Comparison of ENCODE assay signal across 9 cellular contexts in the genomic region with DNA sequence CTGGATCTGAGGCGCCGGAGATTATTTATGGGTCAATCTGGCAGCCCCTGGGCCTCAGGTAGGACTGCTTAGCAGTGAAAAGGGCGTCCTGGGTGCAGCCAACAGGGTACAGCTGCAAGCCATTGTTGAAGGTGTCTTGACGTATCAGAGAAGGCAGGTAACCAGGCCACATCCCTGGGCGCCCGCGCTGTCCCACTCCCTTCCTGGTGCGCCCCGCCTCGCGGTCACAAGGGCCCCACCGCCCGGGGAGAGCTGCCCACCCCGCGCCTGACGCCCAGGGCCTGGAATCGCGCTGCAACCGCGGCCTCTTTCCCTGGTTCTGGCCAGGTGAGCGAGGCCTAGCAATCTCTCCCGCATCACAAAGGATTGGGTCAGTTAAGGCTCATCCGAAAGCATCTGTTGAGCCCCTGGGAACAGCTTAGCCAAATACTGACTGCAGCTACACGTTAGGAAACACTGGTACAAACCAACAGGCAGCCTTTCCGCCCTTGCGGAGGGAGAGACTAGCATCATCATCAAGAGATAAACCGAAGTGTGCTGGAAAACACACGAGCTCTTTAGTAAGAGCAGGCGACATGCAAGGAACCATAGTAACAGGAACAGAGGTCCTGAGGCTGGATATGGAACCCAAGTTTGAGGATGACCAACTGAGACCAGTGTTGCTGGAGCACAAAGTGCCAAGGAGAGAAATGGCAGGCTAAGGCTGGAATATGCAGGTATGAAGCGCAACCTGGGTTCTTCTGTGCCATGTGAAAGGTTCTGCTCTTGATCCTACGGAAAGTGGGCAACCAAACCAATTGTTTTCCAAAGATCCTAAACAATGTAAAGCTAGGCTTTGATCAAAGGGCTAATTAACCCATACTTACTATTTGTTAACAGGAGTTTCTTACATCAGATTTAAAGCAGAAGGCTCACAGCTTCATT. TPM values are rescaled to one million over a fixed set of nuclear protein-coding genes. Genes with fewer than 3 reads are reported as not detected.
DNase-seq lines count a peak whose midpoint lies in the region; ATAC-seq and TF ChIP-seq lines count a peak whose summit lies in the region.
"Had no signal": no experiment of that assay in that cellular context is flagged by ENCODE, and none has a peak within 500 bp of the region (broad histone marks: within the 10 kb centered on the region; RNA-seq: fewer than 3 reads in every experiment).

No MANE protein-coding gene starts in this region.

- H3K36me3 Mint-ChIP-seq in activated CD8-positive, alpha-beta T cell treated with anti-CD3 and anti-CD28 coated beads for 36 hours (ENCODE audit: low read depth), result peaks cover 79% of the 10 kb centered on the region
- peaks cover 68% of the 10 kb centered on the region for H3K36me3 Mint-ChIP-seq in activated CD8-positive, alpha-beta T cell treated with anti-CD3 and anti-CD28 coated beads, Interleukin-2, amount 10 ng/mL, durations not matched to agents 7 days and 5 days (ENCODE audit: low read depth)

- no peak overlapping the region for H3K4me3 ChIP-seq in ectodermal cell (ENCODE audit: insufficient read depth, low read depth, low read length)

- WGBS in ectodermal cell, 2 experiments, result 90 to 91% methylated on average over 31 of the region's 31 CpGs

- peaks cover 26% of the 10 kb centered on the region for H3K36me3 ChIP-seq in ectodermal cell (ENCODE audit: control insufficient read depth, insufficient read depth, low read length)

- POLR2A ChIA-PET in activated CD8-positive, alpha-beta T cell treated with anti-CD3 and anti-CD28 coated beads for 36 hours (lab: Charles Lee), result interaction anchor here (0.8 to 2.4 kb wide), 7 partner anchors 10 to 970 kb away, joined by 3 to 15 read pairs (median 4); a partner anchor contains a TSS
- POLR2A ChIA-PET in activated CD8-positive, alpha-beta T cell treated with anti-CD3 and anti-CD28 coated beads, Interleukin-2, amount 10 ng/mL, durations not matched to agents 7 days and 5 days (lab: Charles Lee), result no interaction called here

- H3K4me1 Mint-ChIP-seq in activated CD8-positive, alpha-beta T cell treated with anti-CD3 and anti-CD28 coated beads for 36 hours (ENCODE audit: low read depth), result peaks cover 41% of the 10 kb centered on the region
- H3K4me1 Mint-ChIP-seq in activated CD8-positive, alpha-beta T cell treated with anti-CD3 and anti-CD28 coated beads, Interleukin-2, amount 10 ng/mL, durations not matched to agents 7 days and 5 days (ENCODE audit: low read depth), result peaks cover 36% of the 10 kb centered on the region

- H3K27ac ChIP-seq in ectodermal cell (ENCODE audit: insufficient read depth, low read depth, low read length, poor library complexity, severe bottlenecking), result peak overlapping the region; percentile 36

- no peak for ATAC-seq in activated CD8-positive, alpha-beta T cell treated with anti-CD3 and anti-CD28 coated beads for 36 hours
- no peak for ATAC-seq in activated CD8-positive, alpha-beta T cell treated with anti-CD3 and anti-CD28 coated beads, Interleukin-2, amount 10 ng/mL, durations not matched to agents 7 days and 5 days

- H3K4me1 ChIP-seq in ectodermal cell (ENCODE audit: control insufficient read depth, insufficient read depth, low read length), result peaks cover 11% of the 10 kb centered on the region

- no peaks in the 10 kb centered on the region for H3K27me3 ChIP-seq in ectodermal cell (ENCODE audit: control insufficient read depth, insufficient read depth, low read length, poor library complexity, severe bottlenecking)

- peak; percentile 7 for DNase-seq in activated CD8-positive, alpha-beta T cell treated with anti-CD3 and anti-CD28 coated beads for 36 hours
- DNase-seq in activated CD8-positive, alpha-beta T cell treated with anti-CD3 and anti-CD28 coated beads, Interleukin-2, amount 10 ng/mL, durations not matched to agents 7 days and 5 days, result no peak
- DNase-seq in NAMALWA (ENCODE audit: low spot score), result peak; percentile 13
- peak; percentile 29 to 35 for DNase-seq in stimulated activated CD4-positive, alpha-beta T cell treated with anti-CD3 and anti-CD28 coated beads, Interleukin-2, amount 100 ng/mL, for 24 hours
- DNase-seq in NCI-H748 treated with DMSO at 0.1 percent for 48 hours (lab: John Stamatoyannopoulos, UW), result no peak
- no peak for DNase-seq in NCI-H524 treated with DMSO at 0.1 percent for 48 hours (lab: John Stamatoyannopoulos, UW)
- no peak for DNase-seq in COLO829 (ENCODE audit: low spot score)
- DNase-seq: NCI-H1105 treated with DMSO at 0.1 percent for 48 hours had no signal

- no peak for TF ChIP-seq CTCF in activated CD8-positive, alpha-beta T cell treated with anti-CD3 and anti-CD28 coated beads for 36 hours (IDR thresholded peaks at IDR 0.05)

- CTCF ChIA-PET in activated CD8-positive, alpha-beta T cell treated with anti-CD3 and anti-CD28 coated beads for 36 hours (lab: Charles Lee), result interaction anchor here (0.8 to 1.2 kb wide), 3 partner anchors 16 to 99 kb away, joined by 3 to 4 read pairs (median 4); no protein-coding TSS in a partner anchor
- CTCF ChIA-PET in activated CD8-positive, alpha-beta T cell treated with anti-CD3 and anti-CD28 coated beads, Interleukin-2, amount 10 ng/mL, durations not matched to agents 7 days and 5 days (lab: Charles Lee), result interaction anchor here (0.6 kb wide), 1 partner anchor 15 kb away, joined by 3 read pairs; no protein-coding TSS in a partner anchor

- H3K27ac Mint-ChIP-seq in activated CD8-positive, alpha-beta T cell treated with anti-CD3 and anti-CD28 coated beads for 36 hours, result peak overlapping the region; percentile 61
- H3K27ac Mint-ChIP-seq in activated CD8-positive, alpha-beta T cell treated with anti-CD3 and anti-CD28 coated beads, Interleukin-2, amount 10 ng/mL, durations not matched to agents 7 days and 5 days, result no peak overlapping the region

- no peaks in the 10 kb centered on the region for H3K27me3 Mint-ChIP-seq in activated CD8-positive, alpha-beta T cell treated with anti-CD3 and anti-CD28 coated beads for 36 hours
- no peaks in the 10 kb centered on the region for H3K27me3 Mint-ChIP-seq in activated CD8-positive, alpha-beta T cell treated with anti-CD3 and anti-CD28 coated beads, Interleukin-2, amount 10 ng/mL, durations not matched to agents 7 days and 5 days (ENCODE audit: low read depth)

- H3K9me3 ChIP-seq in ectodermal cell (ENCODE audit: control insufficient read depth, low read length), result no peaks in the 10 kb centered on the region

- intact Hi-C loops in activated CD8-positive, alpha-beta T cell treated with anti-CD3 and anti-CD28 coated beads for 36 hours (cut with micrococcal nuclease), result no loop called here

- H3K9me3 Mint-ChIP-seq in activated CD8-positive, alpha-beta T cell treated with anti-CD3 and anti-CD28 coated beads for 36 hours, result no peaks in the 10 kb centered on the region
- no peaks in the 10 kb centered on the region for H3K9me3 Mint-ChIP-seq in activated CD8-positive, alpha-beta T cell treated with anti-CD3 and anti-CD28 coated beads, Interleukin-2, amount 10 ng/mL, durations not matched to agents 7 days and 5 days (ENCODE audit: insufficient read depth)

- H3K4me3 Mint-ChIP-seq in activated CD8-positive, alpha-beta T cell treated with anti-CD3 and anti-CD28 coated beads for 36 hours, result peak overlapping the region; percentile 2
- H3K4me3 Mint-ChIP-seq in activated CD8-positive, alpha-beta T cell treated with anti-CD3 and anti-CD28 coated beads, Interleukin-2, amount 10 ng/mL, durations not matched to agents 7 days and 5 days, result no peak overlapping the region

RNA-seq across cellular contexts. Expression of a gene that starts 3.5 kb away (rescaled TPM):
- 1,000 to 10,000 TPM; 3,299 to 3,303 TPM for total RNA-seq in activated CD8-positive, alpha-beta T cell treated with anti-CD3 and anti-CD28 coated beads for 36 hours
- 1,000 to 10,000 TPM; 1,914 to 1,974 TPM for total RNA-seq in activated CD8-positive, alpha-beta T cell treated with anti-CD3 and anti-CD28 coated beads, Interleukin-2, amount 10 ng/mL, durations not matched to agents 7 days and 5 days
- polyA plus RNA-seq in ectodermal cell (2013, experiment 1 of 4), result 2,972 TPM
- polyA plus RNA-seq in ectodermal cell (2013, experiment 2 of 4), result 3,125 TPM
- polyA plus RNA-seq in ectodermal cell (2013, experiment 3 of 4), result 3,190 TPM
- polyA plus RNA-seq in ectodermal cell (2013, experiment 4 of 4), result 3,373 TPM

Comparison
In these comparisons a context has a peak if more than half of its experiments do, and no peak if none do; other contexts are left out.
1. DNase-seq: peak in activated CD8-positive, alpha-beta T cell treated with anti-CD3 and anti-CD28 coated beads for 36 hours (single experiment), NAMALWA (single experiment) and stimulated activated CD4-positive, alpha-beta T cell treated with anti-CD3 and anti-CD28 coated beads, Interleukin-2, amount 100 ng/mL, for 24 hours (2 of 2); none in activated CD8-positive, alpha-beta T cell treated with anti-CD3 and anti-CD28 coated beads, Interleukin-2, amount 10 ng/mL, durations not matched to agents 7 days and 5 days (single experiment), NCI-H748 treated with DMSO at 0.1 percent for 48 hours (single experiment), NCI-H524 treated with DMSO at 0.1 percent for 48 hours (single experiment) and COLO829 (single experiment).